In genomic region chrX:103254171-103254824, GRCh38 we compare ENCODE assay signal across 1 cellular context.
TF ChIP-seq lines count a peak whose summit lies in the region.

No MANE protein-coding gene starts in this region.

TF ChIP-seq in HepG2, 621 proteins besides CTCF, POLR2A, EP300 and RAD21 (continued from another document and continues in another):
- TF ChIP-seq, protein P1, sequence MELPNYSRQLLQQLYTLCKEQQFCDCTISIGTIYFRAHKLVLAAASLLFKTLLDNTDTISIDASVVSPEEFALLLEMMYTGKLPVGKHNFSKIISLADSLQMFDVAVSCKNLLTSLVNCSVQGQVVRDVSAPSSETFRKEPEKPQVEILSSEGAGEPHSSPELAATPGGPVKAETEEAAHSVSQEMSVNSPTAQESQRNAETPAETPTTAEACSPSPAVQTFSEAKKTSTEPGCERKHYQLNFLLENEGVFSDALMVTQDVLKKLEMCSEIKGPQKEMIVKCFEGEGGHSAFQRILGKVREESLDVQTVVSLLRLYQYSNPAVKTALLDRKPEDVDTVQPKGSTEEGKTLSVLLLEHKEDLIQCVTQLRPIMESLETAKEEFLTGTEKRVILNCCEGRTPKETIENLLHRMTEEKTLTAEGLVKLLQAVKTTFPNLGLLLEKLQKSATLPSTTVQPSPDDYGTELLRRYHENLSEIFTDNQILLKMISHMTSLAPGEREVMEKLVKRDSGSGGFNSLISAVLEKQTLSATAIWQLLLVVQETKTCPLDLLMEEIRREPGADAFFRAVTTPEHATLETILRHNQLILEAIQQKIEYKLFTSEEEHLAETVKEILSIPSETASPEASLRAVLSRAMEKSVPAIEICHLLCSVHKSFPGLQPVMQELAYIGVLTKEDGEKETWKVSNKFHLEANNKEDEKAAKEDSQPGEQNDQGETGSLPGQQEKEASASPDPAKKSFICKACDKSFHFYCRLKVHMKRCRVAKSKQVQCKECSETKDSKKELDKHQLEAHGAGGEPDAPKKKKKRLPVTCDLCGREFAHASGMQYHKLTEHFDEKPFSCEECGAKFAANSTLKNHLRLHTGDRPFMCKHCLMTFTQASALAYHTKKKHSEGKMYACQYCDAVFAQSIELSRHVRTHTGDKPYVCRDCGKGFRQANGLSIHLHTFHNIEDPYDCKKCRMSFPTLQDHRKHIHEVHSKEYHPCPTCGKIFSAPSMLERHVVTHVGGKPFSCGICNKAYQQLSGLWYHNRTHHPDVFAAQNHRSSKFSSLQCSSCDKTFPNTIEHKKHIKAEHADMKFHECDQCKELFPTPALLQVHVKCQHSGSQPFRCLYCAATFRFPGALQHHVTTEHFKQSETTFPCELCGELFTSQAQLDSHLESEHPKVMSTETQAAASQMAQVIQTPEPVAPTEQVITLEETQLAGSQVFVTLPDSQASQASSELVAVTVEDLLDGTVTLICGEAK (IDR thresholded peaks at IDR 0.05): no peak
- TF ChIP-seq, protein P1 (CRISPR knock-in tag; IDR thresholded peaks at IDR 0.05): no peak
- TF ChIP-seq, protein P2, sequence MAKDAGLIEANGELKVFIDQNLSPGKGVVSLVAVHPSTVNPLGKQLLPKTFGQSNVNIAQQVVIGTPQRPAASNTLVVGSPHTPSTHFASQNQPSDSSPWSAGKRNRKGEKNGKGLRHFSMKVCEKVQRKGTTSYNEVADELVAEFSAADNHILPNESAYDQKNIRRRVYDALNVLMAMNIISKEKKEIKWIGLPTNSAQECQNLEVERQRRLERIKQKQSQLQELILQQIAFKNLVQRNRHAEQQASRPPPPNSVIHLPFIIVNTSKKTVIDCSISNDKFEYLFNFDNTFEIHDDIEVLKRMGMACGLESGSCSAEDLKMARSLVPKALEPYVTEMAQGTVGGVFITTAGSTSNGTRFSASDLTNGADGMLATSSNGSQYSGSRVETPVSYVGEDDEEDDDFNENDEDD (CRISPR knock-in tag; IDR thresholded peaks at IDR 0.05; ENCODE audit: borderline replicate concordance): no peak
- TF ChIP-seq KDM3A (CRISPR knock-in tag; IDR thresholded peaks at IDR 0.05; ENCODE audit: low read depth) (no peak), TEAD2 (CRISPR knock-in tag; IDR thresholded peaks at IDR 0.05) (no peak), HNRNPL (IDR thresholded peaks at IDR 0.05; ENCODE audit: low read depth, low read length) (no peak), DR1 (CRISPR knock-in tag; IDR thresholded peaks at IDR 0.05) (no peak), KAT2B (IDR thresholded peaks at IDR 0.05; ENCODE audit: borderline replicate concordance, low read depth, low read length) (no peak), ZNF746 (CRISPR knock-in tag; IDR thresholded peaks at IDR 0.05) (no peak), ZNF709 (CRISPR knock-in tag; IDR thresholded peaks at IDR 0.05) (no peak), ZNF790 (CRISPR knock-in tag; IDR thresholded peaks at IDR 0.05; ENCODE audit: borderline replicate concordance) (no peak), JARID2 (CRISPR knock-in tag; IDR thresholded peaks at IDR 0.05; ENCODE audit: insufficient replicate concordance) (no peak), RNF2 (conservative IDR thresholded peaks at IDR 0.05; ENCODE audit: low read depth) (no peak), ZBTB10 (CRISPR knock-in tag; IDR thresholded peaks at IDR 0.05; ENCODE audit: borderline replicate concordance) (no peak), SNAI1 (CRISPR knock-in tag; IDR thresholded peaks at IDR 0.05; ENCODE audit: borderline replicate concordance) (no peak), BRF2 (CRISPR knock-in tag; IDR thresholded peaks at IDR 0.05) (no peak), NR2F6 (IDR thresholded peaks at IDR 0.05) (no peak), NR2F6 (CRISPR knock-in tag; IDR thresholded peaks at IDR 0.05) (0 out of 2 replicates have a peak, but pooled peaks have one; percentile 12), ZNF383 (CRISPR knock-in tag; IDR thresholded peaks at IDR 0.05; ENCODE audit: borderline replicate concordance) (no peak), PITX1 (CRISPR knock-in tag; IDR thresholded peaks at IDR 0.05) (peak; percentile 71; the same call in 1 of the 2 replicates), HNF1B (CRISPR knock-in tag; IDR thresholded peaks at IDR 0.05) (no peak), ZFP82 (CRISPR knock-in tag; IDR thresholded peaks at IDR 0.05; ENCODE audit: borderline replicate concordance) (no peak), ETV6 (CRISPR knock-in tag; conservative IDR thresholded peaks at IDR 0.05) (no peak), ZNF431 (CRISPR knock-in tag; IDR thresholded peaks at IDR 0.05; ENCODE audit: borderline replicate concordance, low read depth) (no peak), ZFY (CRISPR knock-in tag; IDR thresholded peaks at IDR 0.05) (peak; percentile 19), ATF5 (CRISPR knock-in tag; IDR thresholded peaks at IDR 0.05; ENCODE audit: low read depth) (no peak), ZBTB7A (CRISPR knock-in tag; IDR thresholded peaks at IDR 0.05) (peak; percentile 48; the same call in 1 of the 2 replicates), ARNT (IDR thresholded peaks at IDR 0.05) (no peak), ZNF597 (CRISPR knock-in tag; IDR thresholded peaks at IDR 0.05) (no peak), CENPT (CRISPR knock-in tag; IDR thresholded peaks at IDR 0.05; ENCODE audit: low read depth) (no peak), GATAD2A (CRISPR knock-in tag; IDR thresholded peaks at IDR 0.05) (no peak), PBX3 (CRISPR knock-in tag; IDR thresholded peaks at IDR 0.05; ENCODE audit: borderline replicate concordance) (no peak), KLF12 (CRISPR knock-in tag; IDR thresholded peaks at IDR 0.05; ENCODE audit: borderline replicate concordance) (no peak), TSC22D2 (CRISPR knock-in tag; IDR thresholded peaks at IDR 0.05; ENCODE audit: borderline replicate concordance) (no peak), GABPA (IDR thresholded peaks at IDR 0.05; ENCODE audit: low read depth, low read length) (peak; percentile 36), GABPA (CRISPR knock-in tag; IDR thresholded peaks at IDR 0.05; ENCODE audit: low read depth) (peak; percentile 61), STAG1 (CRISPR knock-in tag; IDR thresholded peaks at IDR 0.05) (no peak), FOXO1 (CRISPR knock-in tag; IDR thresholded peaks at IDR 0.05) (no peak), ZNF530 (CRISPR knock-in tag; IDR thresholded peaks at IDR 0.05; ENCODE audit: low read depth) (no peak), FOXA3 (CRISPR knock-in tag; IDR thresholded peaks at IDR 0.05) (no peak), HOXA7 (CRISPR knock-in tag; IDR thresholded peaks at IDR 0.05) (no peak), ZNF660 (CRISPR knock-in tag; IDR thresholded peaks at IDR 0.05; ENCODE audit: borderline replicate concordance, low read depth) (no peak), ZNF883 (CRISPR knock-in tag; IDR thresholded peaks at IDR 0.05; ENCODE audit: not compliant biosample characterization) (no peak), ZBTB7B (CRISPR knock-in tag; IDR thresholded peaks at IDR 0.05) (0 out of 2 replicates have a peak, but pooled peaks have one; percentile 33), ZNF335 (CRISPR knock-in tag; IDR thresholded peaks at IDR 0.05) (no peak), ZNF333 (CRISPR knock-in tag; IDR thresholded peaks at IDR 0.05; ENCODE audit: borderline replicate concordance) (no peak), ZNF143 (CRISPR knock-in tag; IDR thresholded peaks at IDR 0.05) (no peak; the same call in 1 of the 2 replicates), ZSCAN20 (CRISPR knock-in tag; IDR thresholded peaks at IDR 0.05; ENCODE audit: borderline replicate concordance) (no peak), WIZ (CRISPR knock-in tag; IDR thresholded peaks at IDR 0.05) (no peak), IRF2 (CRISPR knock-in tag; IDR thresholded peaks at IDR 0.05) (no peak), KMT2B (CRISPR knock-in tag; IDR thresholded peaks at IDR 0.05) (no peak), ZNF329 (CRISPR knock-in tag; IDR thresholded peaks at IDR 0.05; ENCODE audit: low read depth) (no peak)
- TF ChIP-seq, protein P3, sequence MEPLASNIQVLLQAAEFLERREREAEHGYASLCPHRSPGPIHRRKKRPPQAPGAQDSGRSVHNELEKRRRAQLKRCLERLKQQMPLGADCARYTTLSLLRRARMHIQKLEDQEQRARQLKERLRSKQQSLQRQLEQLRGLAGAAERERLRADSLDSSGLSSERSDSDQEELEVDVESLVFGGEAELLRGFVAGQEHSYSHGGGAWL (CRISPR knock-in tag; IDR thresholded peaks at IDR 0.05): no peak
